2 cellular contexts compared by ENCODE assay signal in genomic region chr12:46439793-46440511, GRCh38.
TF ChIP-seq lines count a peak whose summit lies in the region.

No MANE protein-coding gene starts in this region.

TF ChIP-seq in Ishikawa, 13 proteins besides CTCF, POLR2A, EP300 and RAD21 (continued from another document):
- TF ChIP-seq MAX (IDR thresholded peaks at IDR 0.05) (no peak), USF1 (IDR thresholded peaks at IDR 0.05) (peak; percentile 68)

TF ChIP-seq in K562, 482 proteins besides CTCF, POLR2A, EP300 and RAD21 (continued from another document):
- TF ChIP-seq, protein P1, sequence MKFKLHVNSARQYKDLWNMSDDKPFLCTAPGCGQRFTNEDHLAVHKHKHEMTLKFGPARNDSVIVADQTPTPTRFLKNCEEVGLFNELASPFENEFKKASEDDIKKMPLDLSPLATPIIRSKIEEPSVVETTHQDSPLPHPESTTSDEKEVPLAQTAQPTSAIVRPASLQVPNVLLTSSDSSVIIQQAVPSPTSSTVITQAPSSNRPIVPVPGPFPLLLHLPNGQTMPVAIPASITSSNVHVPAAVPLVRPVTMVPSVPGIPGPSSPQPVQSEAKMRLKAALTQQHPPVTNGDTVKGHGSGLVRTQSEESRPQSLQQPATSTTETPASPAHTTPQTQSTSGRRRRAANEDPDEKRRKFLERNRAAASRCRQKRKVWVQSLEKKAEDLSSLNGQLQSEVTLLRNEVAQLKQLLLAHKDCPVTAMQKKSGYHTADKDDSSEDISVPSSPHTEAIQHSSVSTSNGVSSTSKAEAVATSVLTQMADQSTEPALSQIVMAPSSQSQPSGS (CRISPR knock-in tag; IDR thresholded peaks at IDR 0.05) = no peak
- TF ChIP-seq ZFP30 (CRISPR knock-in tag; IDR thresholded peaks at IDR 0.05; ENCODE audit: borderline replicate concordance) (no peak), USF2 (CRISPR knock-in tag; IDR thresholded peaks at IDR 0.05) (peak; percentile 79; the same call in 1 of the 2 replicates), RBM34 (IDR thresholded peaks at IDR 0.05; ENCODE audit: borderline replicate concordance, insufficient read depth, low read length) (no peak), USF1 (CRISPR knock-in tag; IDR thresholded peaks at IDR 0.05) (peak; percentile 77), KAT7 (CRISPR knock-in tag; IDR thresholded peaks at IDR 0.05; ENCODE audit: borderline replicate concordance) (no peak), RAD51 (IDR thresholded peaks at IDR 0.05; ENCODE audit: borderline replicate concordance, low read depth) (peak; percentile 58), HNRNPH1 (optimal IDR thresholded peaks at IDR 0.05; ENCODE audit: low read depth, low read length) (no peak), LARP7 (IDR thresholded peaks at IDR 0.05) (no peak), ZNF280A (IDR thresholded peaks at IDR 0.05; ENCODE audit: low read depth, partially characterized antibody) (no peak), ZBTB1 (CRISPR knock-in tag; IDR thresholded peaks at IDR 0.05; ENCODE audit: borderline replicate concordance, low read depth) (no peak), BACH1 (tag; IDR thresholded peaks at IDR 0.05) (no peak), RBBP5 (IDR thresholded peaks at IDR 0.05; ENCODE audit: borderline replicate concordance, insufficient read depth, low read length, poor library complexity, severe bottlenecking) (no peak)
- TF ChIP-seq, protein P2, sequence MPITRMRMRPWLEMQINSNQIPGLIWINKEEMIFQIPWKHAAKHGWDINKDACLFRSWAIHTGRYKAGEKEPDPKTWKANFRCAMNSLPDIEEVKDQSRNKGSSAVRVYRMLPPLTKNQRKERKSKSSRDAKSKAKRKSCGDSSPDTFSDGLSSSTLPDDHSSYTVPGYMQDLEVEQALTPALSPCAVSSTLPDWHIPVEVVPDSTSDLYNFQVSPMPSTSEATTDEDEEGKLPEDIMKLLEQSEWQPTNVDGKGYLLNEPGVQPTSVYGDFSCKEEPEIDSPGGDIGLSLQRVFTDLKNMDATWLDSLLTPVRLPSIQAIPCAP (CRISPR knock-in tag; IDR thresholded peaks at IDR 0.05; ENCODE audit: borderline replicate concordance) = no peak
